1 cellular context compared by ENCODE assay signal in genomic region chr1:204404629-204405028, GRCh38.
TF ChIP-seq lines count a peak whose summit lies in the region.

No MANE protein-coding gene starts in this region.

TF ChIP-seq in HepG2, 621 proteins besides CTCF, POLR2A, EP300 and RAD21 (continued from another document):
- TF ChIP-seq SOX13 (IDR thresholded peaks at IDR 0.05), result no peak
- 0 out of 4 replicates have a peak, but pooled peaks of 1 of the 2 experiments have one; percentile 15 for TF ChIP-seq SOX13 (CRISPR knock-in tag; conservative IDR thresholded peaks at IDR 0.05 in 1 of 2, IDR thresholded peaks at IDR 0.05 in 1 of 2)
- no peak for TF ChIP-seq SATB2 (CRISPR knock-in tag; IDR thresholded peaks at IDR 0.05)
- 0 out of 2 replicates have a peak, but pooled peaks have one; percentile 34 for TF ChIP-seq ELF3 (CRISPR knock-in tag; IDR thresholded peaks at IDR 0.05)
- TF ChIP-seq KDM5A (IDR thresholded peaks at IDR 0.05; ENCODE audit: borderline replicate concordance, low read length), result no peak
- TF ChIP-seq PAXIP1 (CRISPR knock-in tag; conservative IDR thresholded peaks at IDR 0.05), result peak; percentile 57
- no peak for TF ChIP-seq FOXP1 (IDR thresholded peaks at IDR 0.05)
- TF ChIP-seq FOXP1 (CRISPR knock-in tag; IDR thresholded peaks at IDR 0.05), result peak; percentile 71
- no peak for TF ChIP-seq ZNF710 (CRISPR knock-in tag; IDR thresholded peaks at IDR 0.05; ENCODE audit: borderline replicate concordance)
- TF ChIP-seq ZNF687 (CRISPR knock-in tag; IDR thresholded peaks at IDR 0.05), result no peak
- peak; percentile 61; the same call in 1 of the 2 replicates for TF ChIP-seq RXRB (CRISPR knock-in tag; IDR thresholded peaks at IDR 0.05; ENCODE audit: borderline replicate concordance)
- TF ChIP-seq ZNF530 (CRISPR knock-in tag; IDR thresholded peaks at IDR 0.05; ENCODE audit: low read depth), result no peak
- TF ChIP-seq NFIC (IDR thresholded peaks at IDR 0.05; ENCODE audit: low read length), result peak; percentile 48; the same call in 1 of the 2 replicates
- TF ChIP-seq ZNF383 (CRISPR knock-in tag; IDR thresholded peaks at IDR 0.05; ENCODE audit: borderline replicate concordance), result no peak
- no peak for TF ChIP-seq GABPA (IDR thresholded peaks at IDR 0.05; ENCODE audit: low read depth, low read length)
- TF ChIP-seq GABPA (CRISPR knock-in tag; IDR thresholded peaks at IDR 0.05; ENCODE audit: low read depth), result peak; percentile 40; the same call in 1 of the 2 replicates
- TF ChIP-seq ZFP36L1 (CRISPR knock-in tag; IDR thresholded peaks at IDR 0.05), result no peak
- TF ChIP-seq SAP130 (CRISPR knock-in tag; IDR thresholded peaks at IDR 0.05; ENCODE audit: low read depth), result peak; percentile 60
- TF ChIP-seq ZNF652 (CRISPR knock-in tag; IDR thresholded peaks at IDR 0.05; ENCODE audit: borderline replicate concordance, low read depth), result peak; percentile 99
- peak; percentile 58 for TF ChIP-seq FOXA3 (CRISPR knock-in tag; IDR thresholded peaks at IDR 0.05)
- peak; percentile 46; the same call in 1 of the 2 replicates for TF ChIP-seq ZBTB20 (CRISPR knock-in tag; IDR thresholded peaks at IDR 0.05; ENCODE audit: borderline replicate concordance, low read depth)
- TF ChIP-seq KLF16 (CRISPR knock-in tag; IDR thresholded peaks at IDR 0.05), result peak in 1 of 2 experiments; percentile 42; a peak in 1 of 4 replicates
- TF ChIP-seq HNF4G (IDR thresholded peaks at IDR 0.05; ENCODE audit: borderline replicate concordance, low read depth, low read length), result peak; percentile 13; the same call in 1 of the 2 replicates
- no peak for TF ChIP-seq HNF4G (CRISPR knock-in tag; IDR thresholded peaks at IDR 0.05; ENCODE audit: borderline replicate concordance, low read depth)
- TF ChIP-seq PPARG (CRISPR knock-in tag; conservative IDR thresholded peaks at IDR 0.05), result peak; percentile 77
- no peak for TF ChIP-seq ZSCAN20 (CRISPR knock-in tag; IDR thresholded peaks at IDR 0.05; ENCODE audit: borderline replicate concordance)
- TF ChIP-seq ZNF160 (CRISPR knock-in tag; IDR thresholded peaks at IDR 0.05), result no peak
- TF ChIP-seq HNF4A (CRISPR knock-in tag; IDR thresholded peaks at IDR 0.05), result no peak
